In the genomic region with DNA sequence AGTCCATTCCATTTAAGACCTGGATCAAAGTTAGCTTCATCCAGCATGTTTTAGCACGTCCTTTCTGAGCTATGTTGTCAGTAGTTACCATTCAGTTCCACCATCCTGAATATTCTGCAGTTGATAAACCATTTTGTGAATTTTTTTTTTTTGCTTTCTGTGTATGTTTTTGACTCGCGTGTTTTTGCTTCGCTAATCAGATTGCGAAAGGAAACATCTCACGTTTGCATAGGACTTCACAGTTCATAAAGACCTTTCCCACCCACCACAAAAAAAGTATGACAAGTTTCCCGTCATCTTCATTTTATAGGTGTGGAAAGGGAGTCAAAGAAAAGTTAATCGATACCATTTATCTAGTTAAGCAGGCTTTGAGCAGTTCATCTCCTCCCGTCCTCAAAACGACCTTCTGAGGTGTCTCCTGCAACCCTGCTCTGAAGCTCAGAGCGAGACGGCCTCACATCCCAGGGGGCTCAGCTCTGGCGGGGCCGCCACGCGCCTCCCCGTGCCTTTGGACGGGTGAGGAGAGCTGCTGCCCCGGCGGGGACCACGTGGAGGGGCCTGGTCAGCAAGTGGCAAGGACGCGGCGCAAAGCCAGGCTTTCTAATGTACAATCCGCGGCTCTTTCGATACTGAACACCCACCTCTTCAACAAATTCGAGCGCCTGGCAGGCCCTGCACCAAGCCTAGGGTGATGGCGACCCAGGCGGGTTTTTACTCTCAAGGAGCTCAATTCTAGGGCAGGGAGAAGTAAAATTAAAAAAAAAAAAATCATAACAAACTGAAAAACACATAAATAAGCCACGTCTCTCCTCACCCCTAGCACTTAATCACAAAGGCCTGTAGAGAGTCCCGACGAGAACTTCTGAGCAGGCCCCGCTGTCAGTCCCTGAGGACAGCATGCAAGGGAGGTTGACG, we compare ENCODE assay signal across 8 cellular contexts. TPM values are rescaled to one million over a fixed set of nuclear protein-coding genes. Genes with fewer than 3 reads are reported as not detected.
DNase-seq lines count a peak whose midpoint lies in the region; ATAC-seq and TF ChIP-seq lines count a peak whose summit lies in the region.

No MANE protein-coding gene starts in this region.

- H3K36me3 ChIP-seq in fibroblast of lung (ENCODE audit: control insufficient read depth, insufficient read depth, low read length): no peaks in the 10 kb centered on the region

- no peaks in the 10 kb centered on the region for H3K9me3 ChIP-seq in fibroblast of lung (ENCODE audit: control insufficient read depth, insufficient read depth, low read depth, low read length)

- peaks cover 2% of the 10 kb centered on the region for H4K20me1 ChIP-seq in fibroblast of lung (ENCODE audit: control insufficient read depth, extremely low read depth, insufficient read depth, low read length)

- peaks cover 21% of the 10 kb centered on the region for H3K4me1 Mint-ChIP-seq in neural crest cell

- peak overlapping the region; percentile 95 for H3K4me3 Mint-ChIP-seq in neural crest cell

- H3K4me3 ChIP-seq in fibroblast of lung (replicated peaks in 1 of 4; ENCODE audit: control extremely low read depth in 1 of 4, insufficient read depth in 1 of 4, low read depth in 3 of 4, low read length in 4 of 4): peak overlapping the region; percentile 62 to 99 (median 72)

- in situ Hi-C loops in G401 (cut with HindIII; ENCODE audit: low sequenced_read_pairs): no loop called here

- H3K9me3 Mint-ChIP-seq in neural crest cell: no peaks in the 10 kb centered on the region

- H3K27me3 ChIP-seq in fibroblast of lung (ENCODE audit: control insufficient read depth, insufficient read depth, low read length): no peaks in the 10 kb centered on the region

- H3K27ac Mint-ChIP-seq in neural crest cell (ENCODE audit: unreplicated experiment): peak overlapping the region; percentile 54

- peak overlapping the region; percentile 100 for H3K9ac ChIP-seq in fibroblast of lung (ENCODE audit: insufficient read depth, low read length)

- peak overlapping the region; percentile 98 for H3K27ac ChIP-seq in fibroblast of lung (ENCODE audit: insufficient read depth, low read length)

- peak overlapping the region; percentile 87 for H3K4me2 ChIP-seq in fibroblast of lung (ENCODE audit: extremely low read depth, insufficient read depth, low read length)

- H3K4me1 ChIP-seq in fibroblast of lung (ENCODE audit: control insufficient read depth, extremely low read depth, insufficient read depth, low read length): no peaks in the 10 kb centered on the region

- ATAC-seq in HG03066 (IDR thresholded peaks at IDR 0.05; ENCODE audit: low read depth, unreplicated experiment) (peak; percentile 15), HG03045 (IDR thresholded peaks at IDR 0.05; ENCODE audit: unreplicated experiment) (no peak)

- peaks cover 2% of the 10 kb centered on the region for H3K36me3 Mint-ChIP-seq in neural crest cell (ENCODE audit: low read depth)

- H3K79me2 ChIP-seq in fibroblast of lung (ENCODE audit: control insufficient read depth, insufficient read depth, low read length): peaks cover 37% of the 10 kb centered on the region

- TF ChIP-seq CTCF in fibroblast of lung (conservative IDR thresholded peaks at IDR 0.05 in 1 of 2, IDR thresholded peaks at IDR 0.05 in 1 of 2; ENCODE audit: low read depth in 1 of 2, low read length in 2 of 2): no peak
- TF ChIP-seq CTCF in neural crest cell (conservative IDR thresholded peaks at IDR 0.05): no peak

- H2AFZ ChIP-seq in fibroblast of lung (ENCODE audit: low read length): peak overlapping the region; percentile 84

- DNase-seq in G401 (ENCODE audit: low spot score): peak; percentile 43
- DNase-seq in activated CD8-positive, alpha-beta memory T cell treated with anti-CD3 and anti-CD28 coated beads, Interleukin-2, amount 50 U/mL, for 4 hours: peak; percentile 22
- DNase-seq in fibroblast of lung (ENCODE audit: low read depth in 2 of 2): peak; percentile 8 to 34
- peak; percentile 6 for DNase-seq in neural crest cell (ENCODE audit: low read depth, low spot score)
- DNase-seq in NCI-H2196 (lab: John Stamatoyannopoulos, UW; ENCODE audit: unreplicated experiment): no peak
- DNase-seq in NCI-H1436 treated with DMSO at 0.1 percent for 48 hours (lab: John Stamatoyannopoulos, UW): no peak

- no peaks in the 10 kb centered on the region for H3K27me3 Mint-ChIP-seq in neural crest cell (ENCODE audit: low read depth)

RNA-seq across cellular contexts. Expression of a gene that starts 1.0 kb away (rescaled TPM):
- total RNA-seq in G401 (2014; rRNA removed; shearing (Covaris generic)): 32.0 and 51.7 TPM in 2 replicates
- 81.7 and 97.9 TPM in 2 replicates for total RNA-seq in fibroblast of lung
- polyA plus RNA-seq in fibroblast of lung: 71.5 and 116 TPM in 2 replicates
- polyA plus RNA-seq in fibroblast of lung (2012): 65.0 and 102 TPM in 2 replicates
- 24.8 and 43.6 TPM in 2 replicates for polyA minus RNA-seq in fibroblast of lung (ENCODE audit: low replicate concordance)
- total RNA-seq in neural crest cell: 27.9 and 29.9 TPM in 2 replicates

RNA-seq across cellular contexts. Expression of a gene that starts 32.2 kb away (rescaled TPM):
- 18.8 and 21.3 TPM in 2 replicates for total RNA-seq in G401 (2014; rRNA removed; shearing (Covaris generic))
- total RNA-seq in fibroblast of lung (6.2 and 7.3 TPM in 2 replicates), neural crest cell (17.6 and 20.4 TPM in 2 replicates)
- 3.9 and 6.3 TPM in 2 replicates for polyA plus RNA-seq in fibroblast of lung
- polyA plus RNA-seq in fibroblast of lung (2012): 4.2 and 5.8 TPM in 2 replicates
- not detected in 2 replicates for polyA minus RNA-seq in fibroblast of lung (ENCODE audit: low replicate concordance)

Comparison
In these comparisons a context has a peak if more than half of its experiments do, and no peak if none do; other contexts are left out.
1. DNase-seq: peak in G401 (single experiment), activated CD8-positive, alpha-beta memory T cell treated with anti-CD3 and anti-CD28 coated beads, Interleukin-2, amount 50 U/mL, for 4 hours (single experiment), fibroblast of lung (2 of 2) and neural crest cell (single experiment); none in NCI-H2196 (single experiment) and NCI-H1436 treated with DMSO at 0.1 percent for 48 hours (single experiment).